In genomic region chr3:147380271-147380995, GRCh38 we compare ENCODE assay signal across 23 cellular contexts. TPM values are rescaled to one million over a fixed set of nuclear protein-coding genes. Genes with fewer than 3 reads are reported as not detected.
DNase-seq lines count a peak whose midpoint lies in the region; ATAC-seq, FAIRE-seq and TF ChIP-seq lines count a peak whose summit lies in the region.
"Had no signal": no experiment of that assay in that cellular context is flagged by ENCODE, and none has a peak within 500 bp of the region (broad histone marks: within the 10 kb centered on the region; RNA-seq: fewer than 3 reads in every experiment).

No MANE protein-coding gene starts in this region.

- H4K91ac ChIP-seq in H1 (replicated peaks; ENCODE audit: insufficient read length, low read length) = no peak overlapping the region

- H4K5ac ChIP-seq in H1 (ENCODE audit: insufficient read length, low read depth, low read length) = no peak overlapping the region

- peaks cover 0 to 3% of the 10 kb centered on the region in 2 experiments for H4K20me1 ChIP-seq in H1 (replicated peaks in 1 of 2; ENCODE audit: control insufficient read depth in 1 of 2, insufficient read depth in 2 of 2, low read length in 2 of 2)

- peak overlapping the region; percentile 34; the same call in 1 of the 2 replicates for H2BK20ac ChIP-seq in H1 (ENCODE audit: low read length)

- in situ Hi-C loops in HAP-1 (cut with MboI; ENCODE audit: low sequenced_read_pairs) = no loop called here

- intact Hi-C loops in upper lobe of right lung (cut with DNase I) = no loop called here

- peak overlapping the region; percentile 37 for H3K27ac Mint-ChIP-seq in neural crest cell (ENCODE audit: unreplicated experiment)

- no peak for TF ChIP-seq EP300 in H1 (IDR thresholded peaks at IDR 0.05; ENCODE audit: borderline replicate concordance in 1 of 2, low read depth in 2 of 2, low read length in 2 of 2)

- 15% methylated on average over 30 of the region's 30 CpGs; no CpG with 5 or more reads in 1 of the 2 experiments for WGBS in H1 (ENCODE audit: extremely low coverage in 1 of 2, insufficient coverage in 1 of 2, insufficient read length in 1 of 2, insufficient replicate concordance in 2 of 2, low coverage in 1 of 2, low lambda C conversion rate in 2 of 2, missing lambda C conversion rate in 1 of 2), 2 experiments

- no peak for TF ChIP-seq RAD21 in H1 (IDR thresholded peaks at IDR 0.05 in 1 of 2, conservative IDR thresholded peaks at IDR 0.05 in 1 of 2; ENCODE audit: low read depth in 2 of 2, low read length in 2 of 2)

- H3K56ac ChIP-seq in H1 (replicated peaks; ENCODE audit: insufficient read length, low read depth, low read length) = no peak overlapping the region

- POLR2A ChIA-PET in H1 (lab: Charles Lee; ENCODE audit: partially characterized antibody) = interaction anchor here (0.9 to 1.6 kb wide), 3 partner anchors 10 to 25 kb away, joined by 3 to 6 read pairs (median 3); no protein-coding TSS in a partner anchor

- no peaks in the 10 kb centered on the region for H3K9me3 ChIP-seq in HAP-1
- no peaks in the 10 kb centered on the region for H3K9me3 ChIP-seq in H1 (ENCODE audit: insufficient read depth in 2 of 2, low read depth in 1 of 2, low read length in 1 of 2)
- no peaks in the 10 kb centered on the region for H3K9me3 ChIP-seq in upper lobe of right lung
- H3K9me3 ChIP-seq: A549, SK-N-SH had no signal

- H4K8ac ChIP-seq in H1 (ENCODE audit: extremely low read depth, insufficient read depth, low read length) = no peak overlapping the region

- peaks cover 10% of the 10 kb centered on the region; the same call in 1 of the 2 replicates for H3K27me3 ChIP-seq in HAP-1 (ENCODE audit: low read depth)
- peaks cover 40 to 77% (median 59%) of the 10 kb centered on the region in 4 experiments for H3K27me3 ChIP-seq in H1 (replicated peaks in 1 of 4; ENCODE audit: control insufficient read depth in 3 of 4, extremely low read depth in 1 of 4, insufficient read depth in 3 of 4, low read length in 3 of 4)
- peaks cover 95% of the 10 kb centered on the region for H3K27me3 ChIP-seq in upper lobe of right lung

- H2BK15ac ChIP-seq in H1 (ENCODE audit: low read length) = no peak overlapping the region

- H2AFZ ChIP-seq in H1 (ENCODE audit: low read length) = no peak overlapping the region
- H2AFZ ChIP-seq: GM23248 had no signal

- TF ChIP-seq POLR2A in H1 (IDR thresholded peaks at IDR 0.05; ENCODE audit: control extremely low read depth in 1 of 2, low read depth in 2 of 2, low read length in 2 of 2) = no peak

- no peaks in the 10 kb centered on the region for H3K79me1 ChIP-seq in H1 (ENCODE audit: low read depth, low read length)

- H3K14ac ChIP-seq in H1 (ENCODE audit: insufficient read length) = no peak overlapping the region

- peaks cover 98% of the 10 kb centered on the region for H3K27me3 Mint-ChIP-seq in neural crest cell (ENCODE audit: low read depth)

- no peak overlapping the region for H3K23ac ChIP-seq in H1 (ENCODE audit: insufficient read length)

- peak; percentile 19 for ATAC-seq in upper lobe of right lung
- no peak for ATAC-seq in GM21619 (IDR thresholded peaks at IDR 0.05; ENCODE audit: unreplicated experiment)
- ATAC-seq in HG03175 (IDR thresholded peaks at IDR 0.05; ENCODE audit: unreplicated experiment) = no peak
- ATAC-seq: A549, Panc1 had no signal

- CTCF ChIA-PET in H1 (lab: Charles Lee; ENCODE audit: partially characterized antibody) = interaction anchor here (0.7 to 27.3 kb wide), 7 partner anchors 9 to 236 kb away, joined by 3 to 485 read pairs (median 19); partner anchors contain the start of gene ZIC4

- H2BK12ac ChIP-seq in H1 (ENCODE audit: low read depth, low read length) = peak overlapping the region; percentile 42; the same call in 1 of the 2 replicates

- DNase-seq in HAP-1 (ENCODE audit: low spot score in 2 of 2) (peak; percentile 48 to 68), H1 (ENCODE audit: low read depth in 1 of 2, low spot score in 2 of 2) (no peak), neural crest cell (ENCODE audit: low read depth, low spot score) (no peak), upper lobe of right lung (no peak), Ammon's horn (ENCODE audit: low spot score) (no peak)
- DNase-seq: CD4-positive, CD25-positive, alpha-beta regulatory T cell; DMS79; GM23248; IMR-90; NCI-H1092 treated with DMSO at 0.1 percent for 48 hours; NCI-H1436 treated with DMSO at 0.1 percent for 48 hours; NCI-H1930; NCI-H2227 treated with DMSO at 0.1 percent for 48 hours; NCI-H510A treated with DMSO at 0.1 percent for 48 hours; NCI-H748 treated with DMSO at 0.1 percent for 48 hours; NK-92 treated with Interleukin-12 subunit alpha and Interleukin-12 subunit beta, amount 100 ng/mL, for 24 hours; SIG-M5; SK-N-SH had no signal

- no peak overlapping the region for H3K9ac ChIP-seq in H1 (replicated peaks in 1 of 4; ENCODE audit: extremely low read depth in 1 of 4, low read depth in 3 of 4, low read length in 3 of 4)
- H3K9ac ChIP-seq: GM23248, KMS-11, SK-N-SH had no signal

- H3K36me3 ChIP-seq in HAP-1 (replicated peaks) = no peaks in the 10 kb centered on the region
- no peaks in the 10 kb centered on the region for H3K36me3 ChIP-seq in H1 (ENCODE audit: control insufficient read depth in 2 of 4, insufficient read depth in 4 of 4, low read length in 3 of 4)
- H3K36me3 ChIP-seq in upper lobe of right lung = no peaks in the 10 kb centered on the region

- H3K79me2 ChIP-seq in H1 (ENCODE audit: control insufficient read depth in 1 of 2, insufficient read depth in 2 of 2, low read length in 2 of 2) = no peaks in the 10 kb centered on the region

- H3K4me2 ChIP-seq in H1 (ENCODE audit: insufficient read depth in 1 of 2, low read depth in 2 of 2, low read length in 2 of 2) = peak overlapping the region; percentile 53 to 56
- H3K4me2 ChIP-seq: A549, KMS-11, SK-N-SH had no signal

- no peak overlapping the region; the same call in 1 of the 2 replicates for H2BK5ac ChIP-seq in H1 (ENCODE audit: low read depth, low read length)

- peaks cover 5% of the 10 kb centered on the region for H3K23me2 ChIP-seq in H1 (ENCODE audit: low read depth, low read length)

- H3K4me1 Mint-ChIP-seq in neural crest cell = peaks cover 65% of the 10 kb centered on the region
- H3K4me1 Mint-ChIP-seq: CD4-positive, CD25-positive, alpha-beta regulatory T cell had no signal

- FAIRE-seq in H1 (lab: Jason Lieb, UNC) = no peak
- FAIRE-seq: A549 had no signal

- H3K4me3 Mint-ChIP-seq in neural crest cell = peak overlapping the region; percentile 67
- H3K4me3 Mint-ChIP-seq: CD4-positive, CD25-positive, alpha-beta regulatory T cell had no signal

- H3K18ac ChIP-seq in H1 (ENCODE audit: extremely low read depth, low read length) = peak overlapping the region; percentile 36; the same call in 1 of the 2 replicates

- H3K4me3 ChIP-seq in HAP-1 = no peak overlapping the region
- H3K4me3 ChIP-seq in H1 (ENCODE audit: extremely low read depth in 1 of 4, insufficient read depth in 2 of 4, low read depth in 3 of 4, low read length in 4 of 4) = peak overlapping the region in 1 of 4 experiments; percentile 35; a peak in 2 of 8 replicates
- no peak overlapping the region for H3K4me3 ChIP-seq in upper lobe of right lung
- H3K4me3 ChIP-seq: A549, GM23248 had no signal

- TF ChIP-seq CTCF in H1 (IDR thresholded peaks at IDR 0.05; ENCODE audit: control extremely low read depth in 1 of 3, insufficient read depth in 1 of 3, low read depth in 1 of 3, low read length in 3 of 3) (no peak), neural crest cell (conservative IDR thresholded peaks at IDR 0.05) (no peak), upper lobe of right lung (IDR thresholded peaks at IDR 0.05) (no peak)

- no peak overlapping the region for H3K27ac ChIP-seq in H1 (ENCODE audit: low read depth, low read length)
- no peak overlapping the region for H3K27ac ChIP-seq in upper lobe of right lung
- H3K27ac ChIP-seq: A549, GM23248, KMS-11 had no signal

- H2AK5ac ChIP-seq in H1 (ENCODE audit: low read depth, low read length) = peak overlapping the region; percentile 43; the same call in 1 of the 2 replicates

- H3K36me3 Mint-ChIP-seq in neural crest cell (ENCODE audit: low read depth) = no peaks in the 10 kb centered on the region
- H3K36me3 Mint-ChIP-seq: CD4-positive, CD25-positive, alpha-beta regulatory T cell had no signal

- H3K4ac ChIP-seq in H1 (replicated peaks; ENCODE audit: insufficient read length, low read depth, low read length) = no peak overlapping the region

- no peaks in the 10 kb centered on the region for H3K9me3 Mint-ChIP-seq in neural crest cell

- no peak overlapping the region for H2BK120ac ChIP-seq in H1 (replicated peaks; ENCODE audit: low read depth, low read length)

- H3K4me1 ChIP-seq in HAP-1 (peaks cover 11% of the 10 kb centered on the region), H1 (replicated peaks in 1 of 4; ENCODE audit: control insufficient read depth in 3 of 4, insufficient read depth in 4 of 4, low read length in 3 of 4) (peaks cover 15 to 49% (median 32%) of the 10 kb centered on the region in 4 experiments), upper lobe of right lung (no peaks in the 10 kb centered on the region)
- H3K4me1 ChIP-seq: A549 had no signal

TF ChIP-seq in H1, 55 proteins besides CTCF, POLR2A, EP300 and RAD21 (continues in another document):
- TF ChIP-seq ZNF274 (IDR thresholded peaks at IDR 0.05; ENCODE audit: borderline replicate concordance, extremely low read depth, low read length) (no peak), CTBP2 (IDR thresholded peaks at IDR 0.05; ENCODE audit: borderline replicate concordance, insufficient read depth, insufficient read length, low read length) (no peak)

RNA-seq across cellular contexts. Expression of gene ZIC4, which starts 25.9 kb away (rescaled TPM):
- 0.13 TPM in 1 of 2 replicates, not detected in the other for total RNA-seq in H1 (2021; fragmentation: NEBNext Ultra II Directional; extraction: Animal tissue kit (Norgen Biotek cat#: 25700))
- 0.03 and 0.31 TPM in 2 replicates for polyA plus RNA-seq in H1 (2011; rRNA removed)
- polyA plus RNA-seq in H1 (2011; cell fraction: cytosol; rRNA removed) = 0.08 TPM
- polyA plus RNA-seq in H1 (2011; cell fraction: nucleus; rRNA removed) = 0.27 TPM
- 0.27 TPM in 1 of 4 replicates, not detected in the others for polyA plus RNA-seq in H1 (2012, experiment 1 of 2)
- polyA plus RNA-seq in H1 (2012, experiment 2 of 2) = 0.08 TPM
- polyA plus RNA-seq in H1 (2013, experiment 1 of 2) = 0.06 TPM
- 0.06 TPM for polyA plus RNA-seq in H1 (2013, experiment 2 of 2)
- not detected in 2 replicates for polyA minus RNA-seq in H1 (2011; rRNA and poly(A)+ RNA removed)
- polyA minus RNA-seq in H1 (2011; cell fraction: cytosol; rRNA and poly(A)+ RNA removed) = not detected
- polyA minus RNA-seq in H1 (2011; cell fraction: nucleus; rRNA and poly(A)+ RNA removed) = 0.60 TPM
- total RNA-seq in neural crest cell (4.5 and 6.1 TPM in 2 replicates), upper lobe of right lung (not detected)
- total RNA-seq: CD4-positive, CD25-positive, alpha-beta regulatory T cell; IMR-90 had no signal
- polyA plus RNA-seq: A549; CD4-positive, CD25-positive, alpha-beta regulatory T cell; IMR-90 had no signal

RNA-seq across cellular contexts. Expression of gene ZIC1, which starts 28.7 kb away (rescaled TPM):
- total RNA-seq in H1 (2021; fragmentation: NEBNext Ultra II Directional; extraction: Animal tissue kit (Norgen Biotek cat#: 25700)) = 1.5 and 2.2 TPM in 2 replicates
- 0.80 and 3.6 TPM in 2 replicates for polyA plus RNA-seq in H1 (2011; rRNA removed)
- polyA plus RNA-seq in H1 (2011; cell fraction: cytosol; rRNA removed) = 1.7 TPM
- 2.7 TPM for polyA plus RNA-seq in H1 (2011; cell fraction: nucleus; rRNA removed)
- 0.27 to 0.77 TPM (median 0.60 TPM) in 4 replicates for polyA plus RNA-seq in H1 (2012, experiment 1 of 2)
- polyA plus RNA-seq in H1 (2012, experiment 2 of 2) = 0.08 TPM
- 1.4 TPM for polyA plus RNA-seq in H1 (2013, experiment 1 of 2)
- polyA plus RNA-seq in H1 (2013, experiment 2 of 2) = 0.75 TPM
- 0.07 and 0.47 TPM in 2 replicates for polyA minus RNA-seq in H1 (2011; rRNA and poly(A)+ RNA removed)
- 1.6 TPM for polyA minus RNA-seq in H1 (2011; cell fraction: cytosol; rRNA and poly(A)+ RNA removed)
- polyA minus RNA-seq in H1 (2011; cell fraction: nucleus; rRNA and poly(A)+ RNA removed) = 2.4 TPM
- total RNA-seq in neural crest cell (54.3 and 64.5 TPM in 2 replicates), upper lobe of right lung (not detected)
- total RNA-seq: CD4-positive, CD25-positive, alpha-beta regulatory T cell; IMR-90 had no signal
- polyA plus RNA-seq: CD4-positive, CD25-positive, alpha-beta regulatory T cell; IMR-90 had no signal

Comparison
In these comparisons a context has a peak if more than half of its experiments do, and no peak if none do; other contexts are left out.
1. DNase-seq: peak in HAP-1 (2 of 2); none in H1 (0 of 2), neural crest cell (single experiment), upper lobe of right lung (single experiment) and Ammon's horn (single experiment).
2. RNA of gene ZIC1, which starts 28.7 kb away (total RNA-seq): 54.3 to 64.5 TPM in neural crest cell; 1.5 to 2.2 TPM in H1 and not detected in upper lobe of right lung (single experiment); every median in the first group is over 10 times any median in the second.